In the genomic region with DNA sequence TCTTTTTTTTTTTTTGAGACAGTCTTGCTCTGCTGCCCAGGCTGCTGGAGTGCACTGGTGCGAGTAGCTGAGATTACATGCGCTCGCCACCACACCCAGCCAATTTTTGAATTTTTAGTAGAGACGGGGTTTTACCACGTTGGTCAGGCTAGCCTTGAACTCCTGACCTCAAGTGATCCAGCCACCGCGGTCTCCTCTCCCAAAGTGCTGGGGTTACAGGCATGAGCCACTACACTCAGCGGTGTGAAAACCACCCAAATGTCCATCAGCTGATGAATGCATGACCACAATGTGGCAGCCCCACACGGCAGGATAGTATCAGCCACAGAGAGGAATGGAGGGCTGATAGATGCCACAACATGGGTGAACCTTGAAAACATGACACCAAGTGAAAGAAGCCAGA, we compare ENCODE assay signal across 8 cellular contexts. TPM values are rescaled to one million over a fixed set of nuclear protein-coding genes. Genes with fewer than 3 reads are reported as not detected.
A peak's percentile ranks its signal among the peaks of the same experiment; 100 is the strongest.
DNase-seq lines count a peak whose midpoint lies in the region; ATAC-seq, FAIRE-seq and TF ChIP-seq lines count a peak whose summit lies in the region.

No MANE protein-coding gene starts in this region.

- no peak overlapping the region for H3K4me3 ChIP-seq in CD4-positive, CD25-positive, alpha-beta regulatory T cell (ENCODE audit: low read depth, low read length)
- no peak overlapping the region for H3K4me3 ChIP-seq in astrocyte (ENCODE audit: insufficient read depth, low read depth, low read length)
- no peak overlapping the region for H3K4me3 ChIP-seq in ascending aorta
- H3K4me3 ChIP-seq in kidney (ENCODE audit: low read length in 2 of 2), result no peak overlapping the region

- H3K27ac ChIP-seq in CD4-positive, CD25-positive, alpha-beta regulatory T cell (ENCODE audit: insufficient read depth, low read length, poor library complexity, severe bottlenecking), result no peak overlapping the region
- H3K27ac ChIP-seq in astrocyte (ENCODE audit: low read depth, low read length), result no peak overlapping the region
- no peak overlapping the region for H3K27ac ChIP-seq in ascending aorta
- no peak overlapping the region for H3K27ac ChIP-seq in kidney (ENCODE audit: low read depth in 2 of 2, low read length in 2 of 2)

- no peak overlapping the region for H3K9ac ChIP-seq in astrocyte (ENCODE audit: low read length)
- no peak overlapping the region for H3K9ac ChIP-seq in kidney (ENCODE audit: low read length in 2 of 2)

- peaks cover 0 to 39% (median 14%) of the 10 kb centered on the region in 4 donors for H3K4me1 Mint-ChIP-seq in CD4-positive, CD25-positive, alpha-beta regulatory T cell
- peaks cover 6 to 38% (median 32%) of the 10 kb centered on the region in 3 donors for H3K4me1 Mint-ChIP-seq in IgD-negative memory B cell
- peaks cover 2% of the 10 kb centered on the region for H3K4me1 Mint-ChIP-seq in astrocyte (ENCODE audit: low read depth, unreplicated experiment)

- FAIRE-seq in GM19239 (lab: Jason Lieb, UNC) (peak; percentile 92), astrocyte (lab: Jason Lieb, UNC) (no peak), kidney (lab: Jason Lieb, UNC) (no peak)

- H2AFZ ChIP-seq in astrocyte (ENCODE audit: low read depth, low read length), result no peak overlapping the region

- DNase-seq in CD4-positive, CD25-positive, alpha-beta regulatory T cell, result peak in 1 of 3 donors; percentile 24
- DNase-seq in GM19239 (ENCODE audit: insufficient read length, low spot score) (no peak), astrocyte (ENCODE audit: low read depth) (no peak), HPDE6-E6E7 (ENCODE audit: extremely low spot score) (no peak), DMS114 treated with DMSO at 0.1 percent for 48 hours (lab: John Stamatoyannopoulos, UW; ENCODE audit: unreplicated experiment) (no peak), ascending aorta (ENCODE audit: low spot score in 2 of 2) (no peak), kidney (no peak)

- no peaks in the 10 kb centered on the region for H4K20me1 ChIP-seq in astrocyte (ENCODE audit: insufficient read depth, low read length)

- peak overlapping the region in 2 of 3 donors; percentile 90 to 94 for H3K27ac Mint-ChIP-seq in CD4-positive, CD25-positive, alpha-beta regulatory T cell
- H3K27ac Mint-ChIP-seq in IgD-negative memory B cell, result peak overlapping the region; percentile 93 to 98 (median 96)
- H3K27ac Mint-ChIP-seq in astrocyte (ENCODE audit: unreplicated experiment), result peak overlapping the region; percentile 58

- no peaks in the 10 kb centered on the region for H3K27me3 ChIP-seq in CD4-positive, CD25-positive, alpha-beta regulatory T cell (ENCODE audit: control insufficient read depth, insufficient read depth, low read length)
- peaks cover 14% of the 10 kb centered on the region for H3K27me3 ChIP-seq in astrocyte (ENCODE audit: insufficient read depth, low read length)
- H3K27me3 ChIP-seq in ascending aorta, result peaks cover 8% of the 10 kb centered on the region

- H3K36me3 ChIP-seq in CD4-positive, CD25-positive, alpha-beta regulatory T cell (ENCODE audit: control insufficient read depth, insufficient read depth, low read length), result peaks cover 13% of the 10 kb centered on the region
- no peaks in the 10 kb centered on the region for H3K36me3 ChIP-seq in astrocyte (ENCODE audit: insufficient read depth, low read length)
- H3K36me3 ChIP-seq in ascending aorta, result no peaks in the 10 kb centered on the region
- H3K36me3 ChIP-seq in kidney (ENCODE audit: control insufficient read depth in 1 of 2, insufficient read depth in 2 of 2, low read length in 2 of 2), result no peaks in the 10 kb centered on the region

- peaks cover 6% of the 10 kb centered on the region for H3K27me3 Mint-ChIP-seq in CD4-positive, CD25-positive, alpha-beta regulatory T cell
- no peaks in the 10 kb centered on the region for H3K27me3 Mint-ChIP-seq in IgD-negative memory B cell
- peaks cover 15% of the 10 kb centered on the region for H3K27me3 Mint-ChIP-seq in astrocyte (ENCODE audit: low read depth, unreplicated experiment)

- H3K36me3 Mint-ChIP-seq in CD4-positive, CD25-positive, alpha-beta regulatory T cell, result peaks cover 9% of the 10 kb centered on the region
- H3K36me3 Mint-ChIP-seq in IgD-negative memory B cell (peaks cover 5% of the 10 kb centered on the region), astrocyte (ENCODE audit: low read depth, unreplicated experiment) (no peaks in the 10 kb centered on the region)

- H3K4me1 ChIP-seq in CD4-positive, CD25-positive, alpha-beta regulatory T cell (ENCODE audit: control insufficient read depth, insufficient read depth, low read length, poor library complexity, severe bottlenecking), result peaks cover 21% of the 10 kb centered on the region
- H3K4me1 ChIP-seq in astrocyte (ENCODE audit: insufficient read depth, low read length), result peaks cover 7% of the 10 kb centered on the region
- peaks cover 5% of the 10 kb centered on the region in 2 donors for H3K4me1 ChIP-seq in ascending aorta
- peaks cover 0 to 3% of the 10 kb centered on the region in 2 donors for H3K4me1 ChIP-seq in kidney (ENCODE audit: control insufficient read depth in 1 of 2, insufficient read depth in 1 of 2, low read depth in 1 of 2, low read length in 2 of 2)

- no peak overlapping the region for H3K4me2 ChIP-seq in astrocyte (ENCODE audit: low read length)

- no peak for TF ChIP-seq CTCF in astrocyte (IDR thresholded peaks at IDR 0.05; ENCODE audit: insufficient read depth, low read depth, low read length)
- TF ChIP-seq CTCF in ascending aorta (IDR thresholded peaks at IDR 0.05), result no peak
- TF ChIP-seq CTCF in kidney (IDR thresholded peaks at IDR 0.05; ENCODE audit: borderline replicate concordance, extremely low read depth, insufficient read depth), result no peak

- H3K9me3 Mint-ChIP-seq in CD4-positive, CD25-positive, alpha-beta regulatory T cell, result no peaks in the 10 kb centered on the region
- H3K9me3 Mint-ChIP-seq in IgD-negative memory B cell (peaks cover 0 to 2% (median 0%) of the 10 kb centered on the region in 3 donors), astrocyte (ENCODE audit: unreplicated experiment) (peaks cover 2% of the 10 kb centered on the region)

- H3K4me3 Mint-ChIP-seq in CD4-positive, CD25-positive, alpha-beta regulatory T cell, result peak overlapping the region; percentile 88 to 95 (median 92)
- peak overlapping the region; percentile 96 to 100 (median 96) for H3K4me3 Mint-ChIP-seq in IgD-negative memory B cell
- no peak overlapping the region for H3K4me3 Mint-ChIP-seq in astrocyte (ENCODE audit: unreplicated experiment)

- ATAC-seq in CD4-positive, CD25-positive, alpha-beta regulatory T cell (ENCODE audit: low read depth in 2 of 2), result no peak

- intact Hi-C loops in ascending aorta (cut with DNase I) (no loop called here), kidney (cut with DNase I) (no loop called here)

- H3K79me2 ChIP-seq in astrocyte (ENCODE audit: insufficient read depth, low read length), result no peaks in the 10 kb centered on the region

- no peaks in the 10 kb centered on the region for H3K9me3 ChIP-seq in CD4-positive, CD25-positive, alpha-beta regulatory T cell (ENCODE audit: control insufficient read depth in 2 of 2, low read length in 2 of 2)
- peaks cover 5% of the 10 kb centered on the region for H3K9me3 ChIP-seq in astrocyte (ENCODE audit: insufficient read depth, low read depth, low read length)
- no peaks in the 10 kb centered on the region for H3K9me3 ChIP-seq in ascending aorta
- peaks cover 0 to 3% of the 10 kb centered on the region in 2 donors for H3K9me3 ChIP-seq in kidney (ENCODE audit: control insufficient read depth in 1 of 2, low read length in 2 of 2)

RNA-seq across cellular contexts. Expression of gene P2RX5, which starts 2.1 kb away (rescaled TPM):
- total RNA-seq in CD4-positive, CD25-positive, alpha-beta regulatory T cell, result 16.7 TPM
- polyA plus RNA-seq in CD4-positive, CD25-positive, alpha-beta regulatory T cell, result 10 to 100 TPM; 11.8 to 21.0 (median 14.5) TPM
- polyA plus RNA-seq in IgD-negative memory B cell (764 TPM), kidney (ENCODE audit: insufficient read depth, low read depth, low replicate concordance) (not detected)
- total RNA-seq in astrocyte (2.4 TPM in 2 replicates), ascending aorta (not detected), kidney (8.4 TPM)

RNA-seq across cellular contexts. Expression of gene EMC6, which starts 25.2 kb away (rescaled TPM):
- total RNA-seq in CD4-positive, CD25-positive, alpha-beta regulatory T cell, result 27.2 TPM
- polyA plus RNA-seq in CD4-positive, CD25-positive, alpha-beta regulatory T cell, result 100 to 1,000 TPM; 112 to 125 (median 117) TPM
- 81.8 TPM for polyA plus RNA-seq in IgD-negative memory B cell
- 49.7 and 52.2 TPM in 2 replicates for total RNA-seq in astrocyte
- total RNA-seq in ascending aorta, result 75.0 TPM
- total RNA-seq in kidney, result 25.6 TPM
- 77.1 TPM for polyA plus RNA-seq in kidney (ENCODE audit: insufficient read depth, low read depth, low replicate concordance)

RNA-seq across cellular contexts. Expression of gene TAX1BP3, which starts 25.5 kb away (rescaled TPM):
- 14.9 TPM for total RNA-seq in CD4-positive, CD25-positive, alpha-beta regulatory T cell
- 10 to 100 TPM; 33.2 to 43.6 (median 35.7) TPM for polyA plus RNA-seq in CD4-positive, CD25-positive, alpha-beta regulatory T cell
- polyA plus RNA-seq in IgD-negative memory B cell (72.1 TPM), kidney (ENCODE audit: insufficient read depth, low read depth, low replicate concordance) (128 TPM)
- total RNA-seq in astrocyte (193 and 194 TPM in 2 replicates), ascending aorta (165 TPM), kidney (158 TPM)

RNA-seq across cellular contexts. Expression of gene HASPIN, which starts 29.9 kb away (rescaled TPM):
- total RNA-seq in CD4-positive, CD25-positive, alpha-beta regulatory T cell, result 0.27 TPM
- polyA plus RNA-seq in CD4-positive, CD25-positive, alpha-beta regulatory T cell, result under 1 TPM; 0.07 to 0.53 (median 0.34) TPM
- 0.34 TPM for polyA plus RNA-seq in IgD-negative memory B cell
- total RNA-seq in astrocyte, result 1.7 and 2.4 TPM in 2 replicates
- total RNA-seq in ascending aorta, result 2.7 TPM
- 0.38 TPM for total RNA-seq in kidney
- polyA plus RNA-seq in kidney (ENCODE audit: insufficient read depth, low read depth, low replicate concordance), result not detected

RNA-seq across cellular contexts. Expression of gene CTNS, which starts 57.3 kb away (rescaled TPM):
- total RNA-seq in CD4-positive, CD25-positive, alpha-beta regulatory T cell, result 10.0 TPM
- 10 to 100 TPM; 10.2 to 11.5 (median 10.4) TPM for polyA plus RNA-seq in CD4-positive, CD25-positive, alpha-beta regulatory T cell
- 13.0 TPM for polyA plus RNA-seq in IgD-negative memory B cell
- total RNA-seq in astrocyte, result 5.8 and 6.5 TPM in 2 replicates
- 16.7 TPM for total RNA-seq in ascending aorta
- total RNA-seq in kidney, result 15.7 TPM
- 11.9 TPM for polyA plus RNA-seq in kidney (ENCODE audit: insufficient read depth, low read depth, low replicate concordance)

Comparison
In these comparisons a context has a peak if more than half of its experiments do, and no peak if none do; other contexts are left out.
1. RNA of gene TAX1BP3, which starts 25.5 kb away (total RNA-seq): 193 to 194 TPM in astrocyte, 165 TPM in ascending aorta (single experiment) and 158 TPM in kidney (single experiment); 14.9 TPM in CD4-positive, CD25-positive, alpha-beta regulatory T cell (single experiment); every median in the first group is over 10 times any median in the second.
2. Peak in every context shown above with its lines, with median percentiles within 50 percentile points of each other: H3K27ac Mint-ChIP-seq.